1 cellular context compared by ENCODE assay signal in the genomic region with DNA sequence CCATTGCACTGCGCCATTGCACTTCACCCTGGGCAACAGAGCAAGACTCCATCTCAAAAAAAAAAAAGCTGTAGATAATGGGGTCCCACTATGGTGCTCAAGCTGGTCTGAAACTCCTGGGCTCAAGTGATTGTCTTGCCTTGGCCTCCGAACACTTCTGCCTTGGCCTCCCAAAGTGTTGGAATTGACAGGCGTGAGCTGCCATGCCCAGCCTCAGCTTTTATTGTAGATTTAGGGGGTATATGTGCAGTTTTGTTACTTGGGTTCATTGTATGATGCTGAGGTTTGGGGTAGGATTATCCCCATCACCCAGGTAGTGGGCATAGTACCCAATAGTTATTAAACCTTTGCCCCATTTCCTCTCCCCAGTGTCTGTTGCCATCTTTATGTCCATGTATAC.
TF ChIP-seq lines count a peak whose summit lies in the region.

No MANE protein-coding gene starts in this region.

TF ChIP-seq in WTC11, 78 proteins besides CTCF, POLR2A, EP300 and RAD21:
- TF ChIP-seq ZNF121 (CRISPR knock-in tag; IDR thresholded peaks at IDR 0.05), result peak; percentile 16; the same call in 1 of the 2 replicates
- TF ChIP-seq, protein P1, sequence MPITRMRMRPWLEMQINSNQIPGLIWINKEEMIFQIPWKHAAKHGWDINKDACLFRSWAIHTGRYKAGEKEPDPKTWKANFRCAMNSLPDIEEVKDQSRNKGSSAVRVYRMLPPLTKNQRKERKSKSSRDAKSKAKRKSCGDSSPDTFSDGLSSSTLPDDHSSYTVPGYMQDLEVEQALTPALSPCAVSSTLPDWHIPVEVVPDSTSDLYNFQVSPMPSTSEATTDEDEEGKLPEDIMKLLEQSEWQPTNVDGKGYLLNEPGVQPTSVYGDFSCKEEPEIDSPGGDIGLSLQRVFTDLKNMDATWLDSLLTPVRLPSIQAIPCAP (CRISPR knock-in tag; IDR thresholded peaks at IDR 0.05), result no peak
- TF ChIP-seq, protein P2, sequence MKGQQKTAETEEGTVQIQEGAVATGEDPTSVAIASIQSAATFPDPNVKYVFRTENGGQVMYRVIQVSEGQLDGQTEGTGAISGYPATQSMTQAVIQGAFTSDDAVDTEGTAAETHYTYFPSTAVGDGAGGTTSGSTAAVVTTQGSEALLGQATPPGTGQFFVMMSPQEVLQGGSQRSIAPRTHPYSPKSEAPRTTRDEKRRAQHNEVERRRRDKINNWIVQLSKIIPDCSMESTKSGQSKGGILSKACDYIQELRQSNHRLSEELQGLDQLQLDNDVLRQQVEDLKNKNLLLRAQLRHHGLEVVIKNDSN (CRISPR knock-in tag; IDR thresholded peaks at IDR 0.05), result no peak
- TF ChIP-seq, protein P3, sequence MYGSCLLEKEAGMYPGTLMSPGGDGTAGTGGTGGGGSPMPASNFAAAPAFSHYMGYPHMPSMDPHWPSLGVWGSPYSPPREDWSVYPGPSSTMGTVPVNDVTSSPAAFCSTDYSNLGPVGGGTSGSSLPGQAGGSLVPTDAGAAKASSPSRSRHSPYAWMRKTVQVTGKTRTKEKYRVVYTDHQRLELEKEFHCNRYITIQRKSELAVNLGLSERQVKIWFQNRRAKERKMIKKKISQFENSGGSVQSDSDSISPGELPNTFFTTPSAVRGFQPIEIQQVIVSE (CRISPR knock-in tag; IDR thresholded peaks at IDR 0.05; ENCODE audit: borderline replicate concordance), result no peak
- TF ChIP-seq, protein P4, sequence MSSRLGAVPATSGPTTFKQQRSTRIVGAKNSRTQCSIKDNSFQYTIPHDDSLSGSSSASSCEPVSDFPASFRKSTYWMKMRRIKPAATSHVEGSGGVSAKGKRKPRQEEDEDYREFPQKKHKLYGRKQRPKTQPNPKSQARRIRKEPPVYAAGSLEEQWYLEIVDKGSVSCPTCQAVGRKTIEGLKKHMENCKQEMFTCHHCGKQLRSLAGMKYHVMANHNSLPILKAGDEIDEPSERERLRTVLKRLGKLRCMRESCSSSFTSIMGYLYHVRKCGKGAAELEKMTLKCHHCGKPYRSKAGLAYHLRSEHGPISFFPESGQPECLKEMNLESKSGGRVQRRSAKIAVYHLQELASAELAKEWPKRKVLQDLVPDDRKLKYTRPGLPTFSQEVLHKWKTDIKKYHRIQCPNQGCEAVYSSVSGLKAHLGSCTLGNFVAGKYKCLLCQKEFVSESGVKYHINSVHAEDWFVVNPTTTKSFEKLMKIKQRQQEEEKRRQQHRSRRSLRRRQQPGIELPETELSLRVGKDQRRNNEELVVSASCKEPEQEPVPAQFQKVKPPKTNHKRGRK (CRISPR knock-in tag; IDR thresholded peaks at IDR 0.05; ENCODE audit: borderline replicate concordance), result no peak
- TF ChIP-seq MXD4 (CRISPR knock-in tag; IDR thresholded peaks at IDR 0.05; ENCODE audit: borderline replicate concordance), result no peak
- no peak for TF ChIP-seq FOXP1 (CRISPR knock-in tag; IDR thresholded peaks at IDR 0.05; ENCODE audit: borderline replicate concordance)
